In genomic region chr16:74901606-74902005, GRCh38 we compare ENCODE assay signal across 16 cellular contexts.
DNase-seq lines count a peak whose midpoint lies in the region; ATAC-seq, FAIRE-seq and TF ChIP-seq lines count a peak whose summit lies in the region.
"Had no signal": no experiment of that assay in that cellular context is flagged by ENCODE, and none has a peak within 500 bp of the region (broad histone marks: within the 10 kb centered on the region; RNA-seq: fewer than 3 reads in every experiment).

No MANE protein-coding gene starts in this region.

- H3K9me3 ChIP-seq in endothelial cell of umbilical vein (replicated peaks; ENCODE audit: control insufficient read depth, insufficient read depth, low read length), result no peaks in the 10 kb centered on the region
- H3K9me3 ChIP-seq in pancreas, result no peaks in the 10 kb centered on the region

- H3K36me3 ChIP-seq in endothelial cell of umbilical vein (ENCODE audit: control insufficient read depth in 2 of 2, extremely low read depth in 1 of 2, insufficient read depth in 2 of 2, low read length in 2 of 2) (peaks cover 0 to 7% of the 10 kb centered on the region in 2 experiments), pancreas (peaks cover 0 to 6% (median 0%) of the 10 kb centered on the region in 3 donors)

- BruUV-seq in endothelial cell of umbilical vein (replicated peaks; lab: Mats Ljungman, UMichigan), result no TSS peak

- H3K4me1 ChIP-seq in endothelial cell of umbilical vein (ENCODE audit: control insufficient read depth, extremely low read depth, insufficient read depth, low read length) (no peaks in the 10 kb centered on the region), pancreas (peaks cover 12 to 26% (median 18%) of the 10 kb centered on the region in 3 donors)

- FAIRE-seq in endothelial cell of umbilical vein (lab: Jason Lieb, UNC), result peak; percentile 33
- no peak for FAIRE-seq in pancreas (lab: Jason Lieb, UNC)
- FAIRE-seq: HepG2, HTR-8/SVneo had no signal

- H3K79me2 ChIP-seq in endothelial cell of umbilical vein (ENCODE audit: control insufficient read depth, insufficient read depth, low read length), result no peaks in the 10 kb centered on the region

- no peak overlapping the region for H2AFZ ChIP-seq in endothelial cell of umbilical vein (ENCODE audit: low read depth, low read length)
- H2AFZ ChIP-seq: GM23338 had no signal

- H3K27me3 ChIP-seq in endothelial cell of umbilical vein (ENCODE audit: control insufficient read depth in 2 of 2, insufficient read depth in 2 of 2, low read length in 2 of 2) (no peaks in the 10 kb centered on the region), pancreas (no peaks in the 10 kb centered on the region)

- intact Hi-C loops in endothelial cell of umbilical vein (cut with micrococcal nuclease) (no loop called here), pancreas (cut with DNase I) (no loop called here)

- ATAC-seq in pancreas (peak; percentile 75 to 82 (median 78)), HG03108 (IDR thresholded peaks at IDR 0.05; ENCODE audit: unreplicated experiment) (no peak), GM21360 (IDR thresholded peaks at IDR 0.05; ENCODE audit: unreplicated experiment) (no peak), GM21423 (IDR thresholded peaks at IDR 0.05; ENCODE audit: unreplicated experiment) (no peak)
- ATAC-seq: GM23338, HepG2 had no signal

- no peak overlapping the region for H3K4me3 ChIP-seq in endothelial cell of umbilical vein (replicated peaks in 1 of 3; ENCODE audit: insufficient read depth in 1 of 3, low read depth in 1 of 3, low read length in 3 of 3)
- no peak overlapping the region for H3K4me3 ChIP-seq in pancreas
- H3K4me3 ChIP-seq: GM23338 had no signal

- no peaks in the 10 kb centered on the region for H3K9me1 ChIP-seq in endothelial cell of umbilical vein (replicated peaks; ENCODE audit: control insufficient read depth, extremely low read depth, insufficient read depth, low read length)

- no peak for TF ChIP-seq CTCF in endothelial cell of umbilical vein (IDR thresholded peaks at IDR 0.05; ENCODE audit: extremely low read depth in 1 of 2, insufficient read depth in 1 of 2, low read depth in 1 of 2, low read length in 2 of 2)
- no peak for TF ChIP-seq CTCF in pancreas (IDR thresholded peaks at IDR 0.05)
- TF ChIP-seq CTCF in GM10248 (IDR thresholded peaks at IDR 0.05; ENCODE audit: control extremely low read depth, extremely low read depth, low read depth, missing control alignments), result no peak

- no peaks in the 10 kb centered on the region for H4K20me1 ChIP-seq in endothelial cell of umbilical vein (replicated peaks; ENCODE audit: control insufficient read depth, extremely low read depth, insufficient read depth, low read length)

- no peak overlapping the region for H3K4me2 ChIP-seq in endothelial cell of umbilical vein (ENCODE audit: insufficient read depth, low read length)
- H3K4me2 ChIP-seq: GM23338 had no signal

- dilution Hi-C loops in endothelial cell of umbilical vein (cut with MboI; ENCODE audit: extremely low pct_ligation_motif_present, low sequenced_read_pairs), result no loop called here

- POLR2A ChIA-PET in endothelial cell of umbilical vein (lab: Charles Lee), result no interaction called here
- POLR2A ChIA-PET in GM10248 (lab: Yijun Ruan, JAX), result no interaction called here

- H3K27ac ChIP-seq in endothelial cell of umbilical vein (ENCODE audit: insufficient read depth, low read depth, low read length) (no peak overlapping the region), pancreas (no peak overlapping the region)

- CTCF ChIA-PET in endothelial cell of umbilical vein (lab: Charles Lee), result interaction anchor here (0.7 kb wide), 1 partner anchor 146 kb away, joined by 3 read pairs; no protein-coding TSS in a partner anchor
- CTCF ChIA-PET in GM10248 (lab: Yijun Ruan, JAX), result no interaction called here

- H3K9ac ChIP-seq in endothelial cell of umbilical vein (replicated peaks; ENCODE audit: extremely low read depth, insufficient read depth, low read length), result no peak overlapping the region

- DNase-seq in EL (peak; percentile 5), LHCN-M2 (ENCODE audit: low read depth) (peak; percentile 20), endothelial cell of umbilical vein (ENCODE audit: low read depth, low spot score) (no peak), pancreas (peak in 1 of 6 donors; percentile 35), GM10248 (ENCODE audit: extremely low spot score) (no peak)
- DNase-seq: ACHN; C1 segment of cervical spinal cord; CD4-positive, alpha-beta T cell; DMS79; H9 had no signal

- no peak for TF ChIP-seq POLR2A in endothelial cell of umbilical vein (IDR thresholded peaks at IDR 0.05; ENCODE audit: low read depth, low read length)

- WGBS in pancreas, 2 donors, result 38 to 41% methylated on average over 4 of the region's 4 CpGs

TF ChIP-seq in endothelial cell of umbilical vein, 7 proteins besides CTCF, POLR2A, EP300 and RAD21:
- TF ChIP-seq POLR2AphosphoS5 (IDR thresholded peaks at IDR 0.05; ENCODE audit: insufficient read depth, low read depth, low read length), result no peak
- TF ChIP-seq EZH2 (IDR thresholded peaks at IDR 0.05; ENCODE audit: borderline replicate concordance, low read depth, low read length, severe bottlenecking), result no peak
- TF ChIP-seq GATA2 (IDR thresholded peaks at IDR 0.05; ENCODE audit: insufficient read depth, insufficient read length, low read depth, low read length), result no peak
- no peak for TF ChIP-seq MYC (IDR thresholded peaks at IDR 0.05; ENCODE audit: low read depth, low read length)
- TF ChIP-seq, protein P1, sequence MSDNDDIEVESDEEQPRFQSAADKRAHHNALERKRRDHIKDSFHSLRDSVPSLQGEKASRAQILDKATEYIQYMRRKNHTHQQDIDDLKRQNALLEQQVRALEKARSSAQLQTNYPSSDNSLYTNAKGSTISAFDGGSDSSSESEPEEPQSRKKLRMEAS (IDR thresholded peaks at IDR 0.05; ENCODE audit: insufficient read depth, insufficient read length), result no peak
- no peak for TF ChIP-seq JUN (IDR thresholded peaks at IDR 0.05; ENCODE audit: borderline replicate concordance, insufficient read depth, insufficient read length, low read depth)
- no peak for TF ChIP-seq FOS (IDR thresholded peaks at IDR 0.05; ENCODE audit: borderline replicate concordance, insufficient read depth, low read length)

Comparison
In these comparisons a context has a peak if more than half of its experiments do, and no peak if none do; other contexts are left out.
1. DNase-seq: peak in EL (single experiment) and LHCN-M2 (single experiment); none in endothelial cell of umbilical vein (single experiment) and GM10248 (single experiment).
2. ATAC-seq: peak in pancreas (4 of 4); none in HG03108 (single experiment), GM21360 (single experiment) and GM21423 (single experiment).